ENCODE assay signal across 8 cellular contexts in the genomic region with DNA sequence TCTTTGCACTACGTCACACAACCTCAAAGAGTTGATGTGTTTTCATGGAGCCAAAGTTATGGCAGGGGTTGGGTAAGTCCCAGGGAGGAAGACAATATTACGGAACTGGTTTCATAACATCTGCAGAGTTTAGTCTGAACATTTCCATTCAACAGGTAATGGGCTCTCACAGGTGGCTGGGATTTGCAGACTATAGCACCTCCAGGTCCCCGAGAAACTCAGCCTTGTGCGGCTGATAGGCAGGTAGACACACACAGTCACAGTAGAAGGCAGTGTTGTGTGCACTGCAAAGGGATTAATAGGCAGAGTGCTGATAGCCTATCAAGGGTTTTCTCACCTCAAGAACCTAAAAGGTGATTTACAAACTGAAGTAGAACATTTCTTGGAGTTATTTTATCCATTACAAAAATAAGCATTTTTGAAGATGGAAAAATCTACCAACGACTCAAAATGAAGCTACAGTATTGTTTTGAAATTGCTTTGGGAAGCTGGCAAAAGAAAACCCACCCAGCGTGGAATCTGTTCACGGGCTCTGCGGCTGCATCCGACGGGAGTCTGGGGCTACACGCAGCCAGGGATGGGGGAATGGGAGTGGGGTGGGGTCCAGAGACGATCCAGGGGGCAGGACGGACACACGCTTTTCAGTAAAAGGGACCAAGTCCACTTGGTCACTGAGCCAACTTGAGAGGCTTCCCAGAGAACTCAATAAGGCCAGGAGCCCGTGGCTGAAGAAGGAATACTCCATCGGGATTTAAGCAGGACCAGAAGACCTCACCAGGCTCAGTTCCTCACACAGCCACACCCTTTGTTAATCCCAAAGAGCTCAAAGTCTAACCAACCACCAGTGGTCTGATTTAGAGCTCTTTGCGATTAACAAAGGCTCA.
DNase-seq lines count a peak whose midpoint lies in the region; ATAC-seq and TF ChIP-seq lines count a peak whose summit lies in the region.

No MANE protein-coding gene starts in this region.

- peak overlapping the region in 4 of 6 donors; percentile 46 to 91 (median 73) for H3K27ac Mint-ChIP-seq in naive B cell

- peak overlapping the region; percentile 74 to 93 (median 89) for H3K4me3 Mint-ChIP-seq in naive B cell

- TF ChIP-seq CTCF in epithelial cell of proximal tubule (conservative IDR thresholded peaks at IDR 0.05; ENCODE audit: low read depth, low read length), result no peak

- no peaks in the 10 kb centered on the region for H3K9me3 Mint-ChIP-seq in naive B cell

- H3K27me3 Mint-ChIP-seq in naive B cell, result no peaks in the 10 kb centered on the region

- DNase-seq in DMS 273 (lab: John Stamatoyannopoulos, UW; ENCODE audit: unreplicated experiment), result peak; percentile 60
- no peak for DNase-seq in DMS 273 treated with DMSO at 0.1 percent for 48 hours (lab: John Stamatoyannopoulos, UW)
- peak; percentile 13 for DNase-seq in OCI-M1 (lab: John Stamatoyannopoulos, UW)
- no peak for DNase-seq in epithelial cell of proximal tubule (ENCODE audit: low read depth)
- DNase-seq in naive B cell, result no peak
- DNase-seq in OCI-M2 (lab: John Stamatoyannopoulos, UW; ENCODE audit: unreplicated experiment), result no peak
- DNase-seq in GM19240 (ENCODE audit: insufficient read length, low spot score), result no peak
- DNase-seq in HUDEP-2 (lab: John Stamatoyannopoulos, UW; ENCODE audit: unreplicated experiment in 76 of 76), result no peak

- ATAC-seq in naive B cell (ENCODE audit: low read depth in 2 of 2), result no peak

- peak overlapping the region; percentile 81 for H3K4me3 ChIP-seq in epithelial cell of proximal tubule (ENCODE audit: low read depth, low read length)

- H3K36me3 Mint-ChIP-seq in naive B cell, result no peaks in the 10 kb centered on the region

- H3K4me1 Mint-ChIP-seq in naive B cell, result peaks cover 14 to 21% (median 20%) of the 10 kb centered on the region in 3 donors

Comparison
In these comparisons a context has a peak if more than half of its experiments do, and no peak if none do; other contexts are left out.
1. DNase-seq: peak in DMS 273 (single experiment) and OCI-M1 (single experiment); none in DMS 273 treated with DMSO at 0.1 percent for 48 hours (single experiment), epithelial cell of proximal tubule (single experiment), naive B cell (single experiment), OCI-M2 (single experiment), GM19240 (single experiment) and HUDEP-2 (0 of 76).